Comparison of ENCODE assay signal across 9 cellular contexts in the genomic region with DNA sequence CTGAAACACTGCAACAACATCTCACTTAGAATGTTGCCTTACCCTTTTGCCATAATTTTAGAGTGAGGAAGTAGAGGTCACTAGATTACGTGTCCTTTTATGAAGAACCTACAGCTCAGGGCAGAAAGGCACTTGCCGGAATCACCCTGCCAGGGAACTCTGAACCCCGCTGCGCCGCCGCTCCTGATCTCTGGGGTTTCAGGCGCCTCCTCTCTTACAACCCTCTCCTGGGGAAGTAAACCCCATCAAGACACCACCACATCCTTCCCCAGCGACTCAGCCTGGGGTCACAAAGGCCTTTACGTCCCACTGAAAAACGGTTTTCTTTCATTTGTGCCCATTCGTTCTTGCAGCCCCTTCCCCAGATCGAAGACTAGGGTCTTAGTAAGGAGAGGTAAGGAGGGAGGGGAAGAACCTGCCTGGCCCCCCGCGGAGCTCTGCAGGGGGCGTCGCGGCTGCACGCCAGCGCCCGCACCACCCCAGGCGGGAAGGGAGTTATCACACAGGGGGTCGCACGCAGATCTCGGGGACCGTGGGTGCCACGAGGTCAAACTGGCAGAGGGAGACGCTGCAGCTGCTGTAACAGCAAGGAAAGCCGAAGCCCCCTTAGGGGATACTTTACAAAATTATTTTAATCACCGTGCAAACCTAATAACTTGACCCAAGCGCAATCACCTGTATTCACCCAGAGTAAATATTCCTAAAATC. TPM values are rescaled to one million over a fixed set of nuclear protein-coding genes. Genes with fewer than 3 reads are reported as not detected.
A peak's percentile ranks its signal among the peaks of the same experiment; 100 is the strongest.
DNase-seq lines count a peak whose midpoint lies in the region; TF ChIP-seq lines count a peak whose summit lies in the region.
"Had no signal": no experiment of that assay in that cellular context is flagged by ENCODE, and none has a peak within 500 bp of the region (broad histone marks: within the 10 kb centered on the region; RNA-seq: fewer than 3 reads in every experiment).

No MANE protein-coding gene starts in this region.

- peaks cover 13% of the 10 kb centered on the region for H3K4me1 Mint-ChIP-seq in activated naive CD4-positive, alpha-beta T cell treated with anti-CD3 and anti-CD28 coated beads for 36 hours (ENCODE audit: low read depth)

- no peak overlapping the region for H4K8ac ChIP-seq in mesenchymal stem cell (ENCODE audit: low read length)

- peaks cover 10 to 17% of the 10 kb centered on the region in 2 donors for H3K4me1 ChIP-seq in ascending aorta
- H3K4me1 ChIP-seq in mesenchymal stem cell (ENCODE audit: control insufficient read depth, insufficient read depth, low read depth, low read length): peaks cover 18% of the 10 kb centered on the region
- peaks cover 11% of the 10 kb centered on the region for H3K4me1 ChIP-seq in thymus (ENCODE audit: control insufficient read depth, insufficient read depth, low read length)

- H4K91ac ChIP-seq in mesenchymal stem cell (ENCODE audit: low read length): no peak overlapping the region

- CTCF ChIA-PET in activated naive CD4-positive, alpha-beta T cell treated with anti-CD3 and anti-CD28 coated beads for 36 hours (lab: Charles Lee): interaction anchor here (0.6 to 1.0 kb wide), 2 partner anchors 251 to 307 kb away, joined by 3 to 4 read pairs; no protein-coding TSS in a partner anchor

- no peaks in the 10 kb centered on the region for H3K79me1 ChIP-seq in mesenchymal stem cell (replicated peaks; ENCODE audit: low read length, poor library complexity, severe bottlenecking)

- H3K9me3 ChIP-seq in ascending aorta (no peaks in the 10 kb centered on the region), mesenchymal stem cell (ENCODE audit: control insufficient read depth, low read length) (peaks cover 6% of the 10 kb centered on the region), thymus (ENCODE audit: control insufficient read depth) (peaks cover 2% of the 10 kb centered on the region)

- H3K23ac ChIP-seq in mesenchymal stem cell (ENCODE audit: low read length in 2 of 2): peak overlapping the region in 1 of 2 experiments; percentile 23

- TF ChIP-seq CTCF in ascending aorta (IDR thresholded peaks at IDR 0.05): no peak

- no peak overlapping the region for H2AK5ac ChIP-seq in mesenchymal stem cell (ENCODE audit: low read length, severe bottlenecking)

- H3K4me2 ChIP-seq in mesenchymal stem cell (ENCODE audit: low read length, poor library complexity, severe bottlenecking): peak overlapping the region; percentile 54

- H3K14ac ChIP-seq in mesenchymal stem cell (ENCODE audit: low read length in 2 of 2): no peak overlapping the region

- H3K9ac ChIP-seq in mesenchymal stem cell (ENCODE audit: low read length): no peak overlapping the region
- H3K9ac ChIP-seq: BLaER1 treated with 17β-estradiol and CSF1 and Interleukin-3, amounts not matched to agents 10 nM and 100 nM had no signal

- peak overlapping the region; percentile 60 to 85 for H3K4me3 ChIP-seq in ascending aorta
- H3K4me3 ChIP-seq in mesenchymal stem cell (ENCODE audit: insufficient read depth in 1 of 2, low read depth in 1 of 2, low read length in 2 of 2): no peak overlapping the region
- H3K4me3 ChIP-seq in thymus (ENCODE audit: low read length): peak overlapping the region; percentile 47

- peaks cover 78% of the 10 kb centered on the region for H3K27me3 Mint-ChIP-seq in activated naive CD4-positive, alpha-beta T cell treated with anti-CD3 and anti-CD28 coated beads for 36 hours (ENCODE audit: low read depth)

- H3K27me3 ChIP-seq in ascending aorta: no peaks in the 10 kb centered on the region
- H3K27me3 ChIP-seq in mesenchymal stem cell (ENCODE audit: control insufficient read depth in 1 of 2, insufficient read depth in 1 of 2, low read length in 2 of 2): peaks cover 63 to 65% of the 10 kb centered on the region in 2 experiments
- H3K27me3 ChIP-seq in thymus (ENCODE audit: control insufficient read depth, insufficient read depth): peaks cover 63% of the 10 kb centered on the region

- H2BK12ac ChIP-seq in mesenchymal stem cell (ENCODE audit: low read length in 2 of 2): no peak overlapping the region

- peak overlapping the region; percentile 48 for H3K4me3 Mint-ChIP-seq in activated naive CD4-positive, alpha-beta T cell treated with anti-CD3 and anti-CD28 coated beads for 36 hours

- no peaks in the 10 kb centered on the region for H3K36me3 Mint-ChIP-seq in activated naive CD4-positive, alpha-beta T cell treated with anti-CD3 and anti-CD28 coated beads for 36 hours (ENCODE audit: low read depth)

- no peak overlapping the region for H2BK120ac ChIP-seq in mesenchymal stem cell (ENCODE audit: low read depth, low read length)

- H2BK15ac ChIP-seq in mesenchymal stem cell (ENCODE audit: low read depth, poor library complexity, severe bottlenecking): no peak overlapping the region

- no peak overlapping the region for H3K18ac ChIP-seq in mesenchymal stem cell (ENCODE audit: low read depth in 1 of 2, low read length in 2 of 2)

- no peak overlapping the region for H3K4ac ChIP-seq in mesenchymal stem cell (ENCODE audit: low read depth in 1 of 2, low read length in 2 of 2)

- no peaks in the 10 kb centered on the region for H3K9me3 Mint-ChIP-seq in activated naive CD4-positive, alpha-beta T cell treated with anti-CD3 and anti-CD28 coated beads for 36 hours

- no peak overlapping the region for H2BK5ac ChIP-seq in mesenchymal stem cell (ENCODE audit: low read depth, low read length, poor library complexity, severe bottlenecking)

- H3K27ac ChIP-seq in ascending aorta (no peak overlapping the region), mesenchymal stem cell (ENCODE audit: low read length, poor library complexity, severe bottlenecking) (no peak overlapping the region), thymus (ENCODE audit: low read depth) (no peak overlapping the region)
- H3K27ac ChIP-seq: BLaER1 treated with 17β-estradiol and CSF1 and Interleukin-3, amounts not matched to agents 10 nM and 100 nM had no signal

- DNase-seq in activated naive CD4-positive, alpha-beta T cell treated with anti-CD3 and anti-CD28 coated beads for 36 hours: no peak
- no peak for DNase-seq in activated naive CD4-positive, alpha-beta T cell treated with Interleukin-2 at 50 U/mL for 16 hours
- no peak for DNase-seq in ascending aorta (ENCODE audit: low spot score in 2 of 2)
- no peak for DNase-seq in mesenchymal stem cell
- DNase-seq in AG08396 (ENCODE audit: low spot score): no peak
- DNase-seq in islet precursor cell: no peak
- no peak for DNase-seq in NCI-H446 treated with DMSO at 0.1 percent for 48 hours (lab: John Stamatoyannopoulos, UW)

- H3K36me3 ChIP-seq in ascending aorta (no peaks in the 10 kb centered on the region), mesenchymal stem cell (ENCODE audit: control insufficient read depth in 1 of 2, insufficient read depth in 2 of 2, low read depth in 1 of 2, low read length in 2 of 2) (no peaks in the 10 kb centered on the region), thymus (ENCODE audit: control insufficient read depth, insufficient read depth) (no peaks in the 10 kb centered on the region)
- H3K36me3 ChIP-seq: BLaER1 treated with 17β-estradiol and CSF1 and Interleukin-3, amounts not matched to agents 10 nM and 100 nM had no signal

- WGBS in mesenchymal stem cell: 7% methylated on average over 28 of the region's 30 CpGs
- 3% methylated on average over 30 of the region's 30 CpGs for WGBS in thymus

- H3K27ac Mint-ChIP-seq in activated naive CD4-positive, alpha-beta T cell treated with anti-CD3 and anti-CD28 coated beads for 36 hours: no peak overlapping the region

- intact Hi-C loops in activated naive CD4-positive, alpha-beta T cell treated with anti-CD3 and anti-CD28 coated beads for 36 hours (cut with micrococcal nuclease): loop anchor here (1.0 to 2.0 kb wide), 3 partner anchors 25 to 295 kb away; a partner anchor contains a TSS
- intact Hi-C loops in ascending aorta (cut with DNase I): loop anchor here (1.0 to 10.0 kb wide), 9 partner anchors 22 to 1841 kb away; a partner anchor contains a TSS

- no peak overlapping the region for H2AFZ ChIP-seq in mesenchymal stem cell (ENCODE audit: low read depth, low read length)

RNA-seq across cellular contexts. Expression of a gene that starts 1.0 kb away (rescaled TPM):
- under 1 TPM; 0.79 to 0.86 TPM for total RNA-seq in activated naive CD4-positive, alpha-beta T cell treated with anti-CD3 and anti-CD28 coated beads for 36 hours
- 11.3 TPM for total RNA-seq in ascending aorta
- polyA plus RNA-seq in mesenchymal stem cell (2013, experiment 1 of 2): not detected
- polyA plus RNA-seq in mesenchymal stem cell (2013, experiment 2 of 2): not detected
- 1.8 TPM for polyA plus RNA-seq in thymus

Comparison
In these comparisons a context has a peak if more than half of its experiments do, and no peak if none do; other contexts are left out.
1. H3K4me3 ChIP-seq: peak in ascending aorta (2 of 2) and thymus (single experiment); none in mesenchymal stem cell (0 of 2).